ENCODE assay signal across 26 cellular contexts in genomic region chr20:17519606-17520285, GRCh38.
"Had no signal": no experiment of that assay in that cellular context is flagged by ENCODE, and none has a peak within 500 bp of the region (broad histone marks: within the 10 kb centered on the region; RNA-seq: fewer than 3 reads in every experiment).

No MANE protein-coding gene starts in this region.

- H3K4me3 Mint-ChIP-seq: mesothelial cell of epicardium; natural killer cell treated with Interleukin-12 subunit alpha and Interleukin-12 subunit beta and Interleukin-15 and Interleukin-18, amount 100 ng/mL, for 72 hours; neural progenitor cell; stimulated activated effector memory CD8-positive, alpha-beta T cell treated with anti-CD3 and anti-CD28 coated beads, Interleukin-12 subunit alpha, Interleukin-12 subunit beta, amount 100 ng/mL, for 72 hours had no signal

- H3K9me3 ChIP-seq: esophagus squamous epithelium, heart right ventricle, left lung, mucosa of descending colon, stomach, testis, tibial artery, upper lobe of left lung, uterus had no signal

- H3K4me1 Mint-ChIP-seq: neural progenitor cell had no signal

- H3K9ac ChIP-seq: neural progenitor cell, parathyroid adenoma had no signal

- ATAC-seq: left cardiac atrium; left lung; mucosa of descending colon; natural killer cell treated with Interleukin-12 subunit alpha and Interleukin-12 subunit beta and Interleukin-15 and Interleukin-18, amount 100 ng/mL, for 72 hours; stimulated activated effector memory CD8-positive, alpha-beta T cell treated with anti-CD3 and anti-CD28 coated beads, Interleukin-12 subunit alpha, Interleukin-12 subunit beta, amount 100 ng/mL, for 72 hours had no signal

- H3K4me3 ChIP-seq: coronary artery, esophagus squamous epithelium, heart right ventricle, left lung, mucosa of descending colon, neural progenitor cell, stomach, testis, tibial artery, upper lobe of left lung, uterus had no signal

- H3K9me3 Mint-ChIP-seq: mesothelial cell of epicardium; naive B cell; natural killer cell treated with Interleukin-12 subunit alpha and Interleukin-12 subunit beta and Interleukin-15 and Interleukin-18, amount 100 ng/mL, for 72 hours; stimulated activated effector memory CD8-positive, alpha-beta T cell treated with anti-CD3 and anti-CD28 coated beads, Interleukin-12 subunit alpha, Interleukin-12 subunit beta, amount 100 ng/mL, for 72 hours had no signal

- DNase-seq: effector memory CD4-positive, alpha-beta T cell; erythroblast; esophagus squamous epithelium; foreskin melanocyte; glutamatergic neuron; heart right ventricle; hippocampal formation; left cardiac atrium; left lung; mesenchymal stem cell; mucosa of descending colon; naive B cell; stimulated activated CD4-positive, alpha-beta T cell treated with anti-CD3 and anti-CD28 coated beads, Interleukin-2, amount 100 ng/mL, for 24 hours; stimulated activated CD4-positive, alpha-beta T cell treated with anti-CD3 and anti-CD28 coated beads, Interleukin-4, amount 100 ng/mL, for 24 hours; stimulated activated naive CD4-positive, alpha-beta T cell treated with Interleukin-2 at 50 U/mL for 16 hours; stomach; testis; tibial artery; upper lobe of left lung; uterus had no signal

- H3K36me3 ChIP-seq: esophagus squamous epithelium, heart right ventricle, left lung, neural progenitor cell, stomach, tibial artery, upper lobe of left lung, uterus had no signal

- H3K27me3 ChIP-seq: esophagus squamous epithelium, heart right ventricle, left lung, stomach, testis, tibial artery, upper lobe of left lung, uterus had no signal

- H3K4me2 ChIP-seq: neural progenitor cell had no signal

- H3K27ac ChIP-seq: coronary artery, esophagus squamous epithelium, left lung, neural progenitor cell, parathyroid adenoma, stomach, testis, tibial artery, uterus had no signal

- H3K36me3 Mint-ChIP-seq: mesothelial cell of epicardium; naive B cell; natural killer cell treated with Interleukin-12 subunit alpha and Interleukin-12 subunit beta and Interleukin-15 and Interleukin-18, amount 100 ng/mL, for 72 hours; neural progenitor cell; stimulated activated effector memory CD8-positive, alpha-beta T cell treated with anti-CD3 and anti-CD28 coated beads, Interleukin-12 subunit alpha, Interleukin-12 subunit beta, amount 100 ng/mL, for 72 hours had no signal

- H3K27ac Mint-ChIP-seq: neural progenitor cell; stimulated activated effector memory CD8-positive, alpha-beta T cell treated with anti-CD3 and anti-CD28 coated beads, Interleukin-12 subunit alpha, Interleukin-12 subunit beta, amount 100 ng/mL, for 72 hours had no signal

- H3K4me1 ChIP-seq: left lung, neural progenitor cell, parathyroid adenoma, stomach, testis, tibial artery, uterus had no signal
